Comparison of ENCODE assay signal across 14 cellular contexts in the genomic region with DNA sequence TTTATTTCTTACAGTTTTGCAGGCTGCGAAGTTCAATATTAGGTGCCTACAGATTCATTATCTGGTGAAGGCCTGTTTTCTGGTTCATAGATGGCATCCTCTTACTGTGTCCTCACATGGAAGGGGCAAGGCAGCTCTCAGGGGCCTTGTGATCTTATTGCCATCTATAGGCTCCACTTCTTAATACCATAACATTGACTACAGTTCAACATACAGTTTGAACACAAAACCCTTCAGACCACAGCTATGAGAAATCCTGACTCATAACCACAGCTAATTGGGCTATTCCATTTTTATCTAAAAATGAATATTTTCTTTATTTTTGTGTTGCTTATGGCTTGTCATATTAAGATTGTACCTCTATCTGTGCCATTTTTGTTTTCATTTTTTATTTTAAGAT.
A peak's percentile ranks its signal among the peaks of the same experiment; 100 is the strongest.
DNase-seq lines count a peak whose midpoint lies in the region; ATAC-seq and TF ChIP-seq lines count a peak whose summit lies in the region.
"Had no signal": no experiment of that assay in that cellular context is flagged by ENCODE, and none has a peak within 500 bp of the region (broad histone marks: within the 10 kb centered on the region; RNA-seq: fewer than 3 reads in every experiment).

No MANE protein-coding gene starts in this region.

- H3K4me3 ChIP-seq in NB4 (ENCODE audit: low read depth, low read length) (no peak overlapping the region), astrocyte of the cerebellum (ENCODE audit: low read depth, low read length) (no peak overlapping the region)
- H3K4me3 ChIP-seq: upper lobe of right lung had no signal

- TF ChIP-seq POLR2A in NB4 (IDR thresholded peaks at IDR 0.05; ENCODE audit: extremely low read depth, insufficient read length), result no peak

- no peak for DNase-seq in activated CD4-positive, CD25-positive, alpha-beta regulatory T cell treated with anti-CD3 and anti-CD28 coated beads, Interleukin-2, amount 50 U/mL, for 72 hours
- DNase-seq in NB4 (ENCODE audit: low read depth) (peak; percentile 51), astrocyte of the cerebellum (ENCODE audit: low read depth) (peak; percentile 9), iris pigment epithelial cell (ENCODE audit: low read depth) (peak; percentile 52), DMS153 treated with DMSO at 0.1 percent for 48 hours (lab: John Stamatoyannopoulos, UW; ENCODE audit: unreplicated experiment) (no peak), NCI-H524 treated with DMSO at 0.1 percent for 48 hours (lab: John Stamatoyannopoulos, UW) (no peak)
- DNase-seq: amygdala; kidney glomerular epithelial cell; NCI-H2227 treated with DMSO at 0.1 percent for 48 hours; stimulated activated CD4-positive, alpha-beta T cell treated with anti-CD3 and anti-CD28 coated beads, Interleukin-2, amount 100 ng/mL, for 24 hours; T-helper 9 cell; upper lobe of right lung had no signal

- TF ChIP-seq CTCF in NB4 (IDR thresholded peaks at IDR 0.05; ENCODE audit: low read depth, low read length), result no peak
- TF ChIP-seq CTCF in astrocyte of the cerebellum (IDR thresholded peaks at IDR 0.05; ENCODE audit: low read depth, low read length, missing control alignments), result no peak

- in situ Hi-C loops in astrocyte of the cerebellum (cut with HindIII; ENCODE audit: low sequenced_read_pairs), result no loop called here

- ATAC-seq in activated CD4-positive, CD25-positive, alpha-beta regulatory T cell treated with anti-CD3 and anti-CD28 coated beads, Interleukin-2, amount 50 U/mL, for 24 hours, result peak; percentile 75 to 94
- no peak for ATAC-seq in GM18519 (IDR thresholded peaks at IDR 0.05; ENCODE audit: low FRiP score, unreplicated experiment)
- ATAC-seq: upper lobe of right lung had no signal

Comparison
In these comparisons a context has a peak if more than half of its experiments do, and no peak if none do; other contexts are left out.
1. DNase-seq: peak in NB4 (single experiment), astrocyte of the cerebellum (single experiment) and iris pigment epithelial cell (single experiment); none in activated CD4-positive, CD25-positive, alpha-beta regulatory T cell treated with anti-CD3 and anti-CD28 coated beads, Interleukin-2, amount 50 U/mL, for 72 hours (single experiment), DMS153 treated with DMSO at 0.1 percent for 48 hours (single experiment) and NCI-H524 treated with DMSO at 0.1 percent for 48 hours (single experiment).